In the genomic region with DNA sequence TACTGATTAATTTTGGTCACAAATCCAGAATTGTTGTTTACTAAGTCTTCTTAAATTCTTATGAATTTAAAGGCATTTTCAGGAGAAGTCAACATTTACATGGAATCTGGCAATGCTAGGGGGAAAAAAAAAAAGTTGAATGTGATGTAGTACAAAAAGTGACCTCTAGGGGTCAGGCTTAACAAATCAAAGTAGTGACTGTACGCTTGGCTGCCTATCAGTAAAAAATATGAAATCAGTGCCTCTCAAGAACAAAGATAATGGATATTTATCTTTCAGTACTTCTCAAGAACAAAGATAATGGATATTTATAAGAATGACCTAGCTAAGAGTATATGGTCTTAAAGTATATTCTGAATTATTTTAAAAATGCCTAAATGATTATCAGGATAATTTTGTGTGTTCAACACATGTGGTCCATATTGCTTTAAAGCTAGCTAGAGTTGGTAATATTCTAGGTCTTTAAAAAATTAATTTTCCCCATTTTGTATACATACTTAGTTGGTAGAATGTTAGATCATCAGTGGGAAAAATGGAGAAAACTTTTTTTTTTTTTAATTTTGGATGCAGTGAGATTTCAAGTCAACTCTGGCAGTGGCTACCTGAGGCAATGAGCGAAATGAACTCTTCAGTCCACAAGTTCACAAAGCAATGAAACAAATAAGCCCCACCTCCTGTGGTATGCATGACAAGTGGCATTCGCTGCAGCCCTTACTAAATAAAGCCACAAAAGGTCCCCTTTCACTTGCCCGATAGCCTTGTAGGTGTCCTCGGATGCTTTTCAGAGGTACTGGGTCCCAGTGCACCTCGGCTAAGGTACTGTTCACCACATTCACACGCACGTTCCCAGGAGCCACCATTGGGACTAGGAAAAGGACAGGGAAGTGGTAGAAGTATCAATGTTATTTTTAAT, we compare ENCODE assay signal across 8 cellular contexts. TPM values are rescaled to one million over a fixed set of nuclear protein-coding genes. Genes with fewer than 3 reads are reported as not detected.
DNase-seq lines count a peak whose midpoint lies in the region; ATAC-seq and TF ChIP-seq lines count a peak whose summit lies in the region.

No MANE protein-coding gene starts in this region.

- no peaks in the 10 kb centered on the region for H4K20me1 ChIP-seq in GM23248 (ENCODE audit: insufficient read depth)

- DNase-seq in COLO829 (ENCODE audit: low spot score) (peak; percentile 47), GM23248 (peak; percentile 57), NCI-H1930 (lab: John Stamatoyannopoulos, UW) (peak; percentile 25 to 33), left cardiac atrium (no peak), sciatic nerve (ENCODE audit: low spot score) (no peak), NCI-H226 (no peak)
- no peak for DNase-seq in activated T-cell treated with anti-CD3 and anti-CD28 coated beads, Interleukin-2, amount 50 U/mL, for 1 hour

- no peak overlapping the region for H2AFZ ChIP-seq in GM23248

- no peaks in the 10 kb centered on the region for H3K36me3 ChIP-seq in GM23248 (ENCODE audit: low read depth)

- TF ChIP-seq CTCF in WI38 (IDR thresholded peaks at IDR 0.05; ENCODE audit: low read depth, low read length): peak; percentile 42; the same call in 1 of the 2 replicates

- H3K9me2 ChIP-seq in GM23248 (ENCODE audit: insufficient read depth): no peaks in the 10 kb centered on the region

- H3K4me1 ChIP-seq in GM23248 (ENCODE audit: insufficient read depth): no peaks in the 10 kb centered on the region

- in situ Hi-C loops in GM23248 (cut with MboI): loop anchor here (25.0 kb wide), 1 partner anchor 306 kb away; no protein-coding TSS in a partner anchor

- no peaks in the 10 kb centered on the region for H3K9me3 ChIP-seq in GM23248 (ENCODE audit: low read depth)

- no peaks in the 10 kb centered on the region for H3F3A ChIP-seq in GM23248 (ENCODE audit: insufficient read depth)

- H3K79me2 ChIP-seq in GM23248 (ENCODE audit: insufficient read depth): no peaks in the 10 kb centered on the region

- ATAC-seq in left cardiac atrium (peak; percentile 30 to 46), sciatic nerve (peak; percentile 60)

- no peak overlapping the region for H3K9ac ChIP-seq in GM23248

- H3K27me3 ChIP-seq in GM23248 (replicated peaks; ENCODE audit: insufficient read depth): no peaks in the 10 kb centered on the region

- no peak overlapping the region for H3K4me2 ChIP-seq in GM23248 (ENCODE audit: unreplicated experiment)

- H3K27ac ChIP-seq in GM23248: no peak overlapping the region

- WGBS in GM23248 (ENCODE audit: low coverage in 1 of 2, low lambda C conversion rate in 2 of 2, missing lambda C conversion rate in 2 of 2), 2 experiments: 63 to 64% methylated on average over 8 of the region's 8 CpGs

- intact Hi-C loops in left cardiac atrium (cut with DNase I): loop anchor here (5.0 to 10.0 kb wide), 3 partner anchors 283 to 316 kb away; no protein-coding TSS in a partner anchor
- intact Hi-C loops in sciatic nerve (cut with DNase I): loop anchor here (10.0 kb wide), 1 partner anchor 313 kb away; no protein-coding TSS in a partner anchor

- H3K4me3 ChIP-seq in GM23248 (no peak overlapping the region), WI38 (ENCODE audit: low read depth, low read length) (no peak overlapping the region)

RNA-seq across cellular contexts. Expression of a gene that starts 51.2 kb away (rescaled TPM):
- not detected in 2 replicates for total RNA-seq in GM23248 (2014; rRNA removed; shearing (Covaris generic))
- 0.08 and 0.16 TPM in 2 replicates for polyA plus RNA-seq in GM23248 (2016; fragmentation: Nextera tagmentation; extraction: Ambion mirVana)
- total RNA-seq in left cardiac atrium (under 1 TPM; 0.16 to 0.47 TPM), sciatic nerve (0.89 TPM)

Comparison
In these comparisons a context has a peak if more than half of its experiments do, and no peak if none do; other contexts are left out.
1. DNase-seq: peak in COLO829 (single experiment), GM23248 (single experiment) and NCI-H1930 (2 of 2); none in left cardiac atrium (single experiment), sciatic nerve (single experiment), NCI-H226 (single experiment) and activated T-cell treated with anti-CD3 and anti-CD28 coated beads, Interleukin-2, amount 50 U/mL, for 1 hour (single experiment).